Comparison of ENCODE assay signal across 1 cellular context in the genomic region with DNA sequence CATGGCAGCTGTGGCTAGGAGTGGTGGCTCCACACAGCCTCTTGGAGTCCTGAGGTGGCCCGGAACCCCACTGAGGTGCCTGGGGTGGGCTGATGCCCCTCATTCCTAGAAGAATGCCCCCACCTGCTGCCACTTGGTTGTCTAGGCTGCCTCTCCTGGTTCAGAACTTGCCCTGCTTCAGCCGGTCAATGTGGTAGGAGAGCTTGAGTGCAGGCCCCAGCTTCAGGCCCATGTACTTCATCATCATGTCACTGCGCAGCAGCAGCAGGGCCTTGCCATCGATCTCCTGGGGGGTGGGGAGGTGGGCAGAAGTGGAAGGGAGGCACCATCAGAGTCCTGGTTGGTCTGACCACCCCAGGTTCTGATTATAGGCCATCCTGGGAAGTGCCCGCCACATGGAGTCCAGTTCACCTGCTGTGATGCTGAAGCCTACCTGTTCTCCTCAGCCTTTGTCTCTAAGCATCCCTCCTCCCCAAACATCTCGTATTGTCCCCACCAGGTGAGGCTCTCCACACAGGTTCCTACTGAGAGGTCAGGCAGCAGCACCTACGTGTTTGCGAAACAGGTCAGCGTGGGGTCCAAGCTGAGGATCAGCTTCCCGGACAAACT.
TF ChIP-seq lines count a peak whose summit lies in the region.

No MANE protein-coding gene starts in this region.

TF ChIP-seq in HepG2, 621 proteins besides CTCF, POLR2A, EP300 and RAD21:
- TF ChIP-seq RXRB (CRISPR knock-in tag; IDR thresholded peaks at IDR 0.05; ENCODE audit: borderline replicate concordance) (no peak), POLR2G (IDR thresholded peaks at IDR 0.05; ENCODE audit: low read depth, low read length) (peak; percentile 27; the same call in 1 of the 2 replicates), RBM22 (optimal IDR thresholded peaks at IDR 0.05; ENCODE audit: low read length) (peak; percentile 61), KMT2B (CRISPR knock-in tag; IDR thresholded peaks at IDR 0.05) (no peak)
- TF ChIP-seq, protein P1, sequence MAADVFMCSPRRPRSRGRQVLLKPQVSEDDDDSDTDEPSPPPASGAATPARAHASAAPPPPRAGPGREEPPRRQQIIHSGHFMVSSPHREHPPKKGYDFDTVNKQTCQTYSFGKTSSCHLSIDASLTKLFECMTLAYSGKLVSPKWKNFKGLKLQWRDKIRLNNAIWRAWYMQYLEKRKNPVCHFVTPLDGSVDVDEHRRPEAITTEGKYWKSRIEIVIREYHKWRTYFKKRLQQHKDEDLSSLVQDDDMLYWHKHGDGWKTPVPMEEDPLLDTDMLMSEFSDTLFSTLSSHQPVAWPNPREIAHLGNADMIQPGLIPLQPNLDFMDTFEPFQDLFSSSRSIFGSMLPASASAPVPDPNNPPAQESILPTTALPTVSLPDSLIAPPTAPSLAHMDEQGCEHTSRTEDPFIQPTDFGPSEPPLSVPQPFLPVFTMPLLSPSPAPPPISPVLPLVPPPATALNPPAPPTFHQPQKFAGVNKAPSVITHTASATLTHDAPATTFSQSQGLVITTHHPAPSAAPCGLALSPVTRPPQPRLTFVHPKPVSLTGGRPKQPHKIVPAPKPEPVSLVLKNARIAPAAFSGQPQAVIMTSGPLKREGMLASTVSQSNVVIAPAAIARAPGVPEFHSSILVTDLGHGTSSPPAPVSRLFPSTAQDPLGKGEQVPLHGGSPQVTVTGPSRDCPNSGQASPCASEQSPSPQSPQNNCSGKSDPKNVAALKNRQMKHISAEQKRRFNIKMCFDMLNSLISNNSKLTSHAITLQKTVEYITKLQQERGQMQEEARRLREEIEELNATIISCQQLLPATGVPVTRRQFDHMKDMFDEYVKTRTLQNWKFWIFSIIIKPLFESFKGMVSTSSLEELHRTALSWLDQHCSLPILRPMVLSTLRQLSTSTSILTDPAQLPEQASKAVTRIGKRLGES (CRISPR knock-in tag; IDR thresholded peaks at IDR 0.05; ENCODE audit: borderline replicate concordance), result no peak
